In the genomic region with DNA sequence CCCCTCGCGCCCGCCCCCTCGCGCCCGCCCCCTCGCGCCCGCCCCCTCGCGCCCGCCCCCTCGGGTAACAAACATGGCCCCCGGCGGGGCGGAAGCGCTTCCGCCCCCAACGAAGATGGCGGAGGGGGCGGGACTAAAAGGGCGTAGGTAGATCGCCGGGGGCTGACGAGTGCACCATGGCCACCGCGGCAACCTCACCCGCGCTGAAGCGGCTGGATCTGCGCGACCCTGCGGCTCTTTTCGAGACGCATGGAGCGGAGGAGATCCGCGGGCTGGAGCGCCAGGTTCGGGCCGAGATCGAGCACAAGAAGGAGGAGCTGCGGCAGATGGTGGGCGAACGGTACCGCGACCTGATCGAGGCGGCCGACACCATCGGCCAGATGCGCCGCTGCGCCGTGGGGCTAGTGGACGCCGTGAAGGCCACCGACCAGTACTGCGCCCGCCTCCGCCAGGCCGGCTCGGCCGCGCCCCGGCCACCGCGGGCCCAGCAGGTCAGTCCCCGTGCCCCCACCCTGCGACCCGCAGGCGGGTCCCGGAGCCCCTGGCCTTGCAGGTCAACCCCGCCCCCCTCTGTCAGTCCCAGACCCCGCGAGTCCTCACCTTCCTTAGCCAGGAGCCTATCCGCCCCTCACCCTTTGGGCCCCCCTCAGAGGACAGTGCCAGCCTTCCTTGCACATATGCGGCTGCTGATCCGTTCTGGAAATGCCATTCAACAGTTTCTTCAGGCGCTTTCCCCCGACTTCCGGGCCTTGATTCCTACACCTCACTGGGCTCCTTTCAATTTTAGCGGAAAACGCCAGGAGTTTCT, we compare ENCODE assay signal across 9 cellular contexts. TPM values are rescaled to one million over a fixed set of nuclear protein-coding genes. Genes with fewer than 3 reads are reported as not detected.
DNase-seq lines count a peak whose midpoint lies in the region; ATAC-seq, FAIRE-seq and TF ChIP-seq lines count a peak whose summit lies in the region.
"Had no signal": no experiment of that assay in that cellular context is flagged by ENCODE, and none has a peak within 500 bp of the region (broad histone marks: within the 10 kb centered on the region; RNA-seq: fewer than 3 reads in every experiment).

A gene with protein sequence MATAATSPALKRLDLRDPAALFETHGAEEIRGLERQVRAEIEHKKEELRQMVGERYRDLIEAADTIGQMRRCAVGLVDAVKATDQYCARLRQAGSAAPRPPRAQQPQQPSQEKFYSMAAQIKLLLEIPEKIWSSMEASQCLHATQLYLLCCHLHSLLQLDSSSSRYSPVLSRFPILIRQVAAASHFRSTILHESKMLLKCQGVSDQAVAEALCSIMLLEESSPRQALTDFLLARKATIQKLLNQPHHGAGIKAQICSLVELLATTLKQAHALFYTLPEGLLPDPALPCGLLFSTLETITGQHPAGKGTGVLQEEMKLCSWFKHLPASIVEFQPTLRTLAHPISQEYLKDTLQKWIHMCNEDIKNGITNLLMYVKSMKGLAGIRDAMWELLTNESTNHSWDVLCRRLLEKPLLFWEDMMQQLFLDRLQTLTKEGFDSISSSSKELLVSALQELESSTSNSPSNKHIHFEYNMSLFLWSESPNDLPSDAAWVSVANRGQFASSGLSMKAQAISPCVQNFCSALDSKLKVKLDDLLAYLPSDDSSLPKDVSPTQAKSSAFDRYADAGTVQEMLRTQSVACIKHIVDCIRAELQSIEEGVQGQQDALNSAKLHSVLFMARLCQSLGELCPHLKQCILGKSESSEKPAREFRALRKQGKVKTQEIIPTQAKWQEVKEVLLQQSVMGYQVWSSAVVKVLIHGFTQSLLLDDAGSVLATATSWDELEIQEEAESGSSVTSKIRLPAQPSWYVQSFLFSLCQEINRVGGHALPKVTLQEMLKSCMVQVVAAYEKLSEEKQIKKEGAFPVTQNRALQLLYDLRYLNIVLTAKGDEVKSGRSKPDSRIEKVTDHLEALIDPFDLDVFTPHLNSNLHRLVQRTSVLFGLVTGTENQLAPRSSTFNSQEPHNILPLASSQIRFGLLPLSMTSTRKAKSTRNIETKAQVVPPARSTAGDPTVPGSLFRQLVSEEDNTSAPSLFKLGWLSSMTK (plus strand): TSS at position 162 of the 808 bp plus-strand sequence. CDS start 15 bp downstream, at position 177.

- peak within 1 kb of the TSS; percentile 99 for H3K4me3 Mint-ChIP-seq in CD4-positive, alpha-beta T cell

- H3K79me2 ChIP-seq in H1 (ENCODE audit: control insufficient read depth in 1 of 2, insufficient read depth in 2 of 2, low read length in 2 of 2): peaks cover 0 to 2% of the 10 kb centered on the region in 2 experiments; a peak in 1 of 4 replicates

- 6% methylated on average over 10 of the region's 84 CpGs; no CpG with 5 or more reads in 1 of the 2 experiments for WGBS in H1 (ENCODE audit: extremely low coverage in 1 of 2, insufficient coverage in 1 of 2, insufficient read length in 1 of 2, insufficient replicate concordance in 2 of 2, low coverage in 1 of 2, low lambda C conversion rate in 2 of 2, missing lambda C conversion rate in 1 of 2), 2 experiments

- CTCF ChIA-PET in CD4-positive, alpha-beta T cell (lab: Charles Lee): no interaction called here
- CTCF ChIA-PET in H1 (lab: Charles Lee; ENCODE audit: partially characterized antibody): interaction anchor here (1.0 to 8.6 kb wide), 9 partner anchors 11 to 466 kb away, joined by 3 to 139 read pairs (median 7); partner anchors contain the start of gene SSTR2

- POLR2A ChIA-PET in CD4-positive, alpha-beta T cell (lab: Charles Lee): interaction anchor here (1.2 to 4.6 kb wide), 5 partner anchors 10 to 468 kb away, joined by 3 to 38 read pairs (median 5); a partner anchor contains a TSS
- POLR2A ChIA-PET in H1 (lab: Charles Lee; ENCODE audit: partially characterized antibody): interaction anchor here (0.7 to 4.5 kb wide), 11 partner anchors 10 to 493 kb away, joined by 3 to 18 read pairs (median 3); partner anchors contain the start of genes SLC39A11 and SSTR2

- H3K18ac ChIP-seq in H1 (ENCODE audit: extremely low read depth, low read length): peak within 1 kb of the TSS; percentile 97

- H4K20me1 ChIP-seq in H1 (replicated peaks in 1 of 2; ENCODE audit: control insufficient read depth in 1 of 2, insufficient read depth in 2 of 2, low read length in 2 of 2): peaks cover 0 to 4% of the 10 kb centered on the region in 2 experiments

- H3K36me3 Mint-ChIP-seq in CD4-positive, alpha-beta T cell (ENCODE audit: low read depth): peaks cover 38% of the 10 kb centered on the region

- H3K27me3 Mint-ChIP-seq in CD4-positive, alpha-beta T cell: no peaks in the 10 kb centered on the region

- H3K23ac ChIP-seq in H1 (ENCODE audit: insufficient read length): no peak within 1 kb of the TSS

- no peaks in the 10 kb centered on the region for H3K79me1 ChIP-seq in H1 (ENCODE audit: low read depth, low read length)

- peak within 1 kb of the TSS; percentile 92; the same call in 1 of the 2 replicates for H2BK12ac ChIP-seq in H1 (ENCODE audit: low read depth, low read length)

- H3K4me3 ChIP-seq in H1 (ENCODE audit: extremely low read depth in 1 of 4, insufficient read depth in 2 of 4, low read depth in 3 of 4, low read length in 4 of 4): peak within 1 kb of the TSS; percentile 87 to 95 (median 95)

- peak; percentile 63 to 92 (median 82) for DNase-seq in CD4-positive, alpha-beta T cell
- DNase-seq in HT-29 (ENCODE audit: low spot score) (peak; percentile 91), NOMO-1 treated with dmso at 0.1 percent for 144 hours (lab: John Stamatoyannopoulos, UW; ENCODE audit: unreplicated experiment) (peak; percentile 63), H1 (ENCODE audit: low read depth in 1 of 2, low spot score in 2 of 2) (peak in 1 of 2 experiments; percentile 80), mesenteric fat pad (ENCODE audit: low spot score) (peak; percentile 93)
- DNase-seq in activated CD8-positive, alpha-beta memory T cell treated with anti-CD3 and anti-CD28 coated beads for 48 hours (ENCODE audit: low read depth in 2 of 3, low spot score in 2 of 3): peak; percentile 32 to 70 (median 40)
- peak; percentile 56 for DNase-seq in stimulated activated CD8-positive, alpha-beta memory T cell treated with anti-CD3 and anti-CD28 coated beads, Interleukin-12 subunit alpha, Interleukin-12 subunit beta, amount 100 ng/mL, for 4 hours (ENCODE audit: low read depth)

- intact Hi-C loops in CD4-positive, alpha-beta T cell (cut with DNase I, micrococcal nuclease): loop anchor here (1.0 to 10.0 kb wide), 5 partner anchors 18 to 468 kb away; partner anchors contain the start of genes CDC42EP4 (in 1 of the 2) and SLC39A11 (in 1 of the 2)

- peak within 1 kb of the TSS; percentile 96 for H2BK5ac ChIP-seq in H1 (ENCODE audit: low read depth, low read length)

- peak within 1 kb of the TSS; percentile 91 for H3K56ac ChIP-seq in H1 (replicated peaks; ENCODE audit: insufficient read length, low read depth, low read length)

- TF ChIP-seq POLR2A in H1 (IDR thresholded peaks at IDR 0.05; ENCODE audit: control extremely low read depth in 1 of 2, low read depth in 2 of 2, low read length in 2 of 2): peak in 1 of 2 experiments; percentile 41; a peak in 1 of 3 replicates

- H2AFZ ChIP-seq in H1 (ENCODE audit: low read length): peak within 1 kb of the TSS; percentile 97

- no peaks in the 10 kb centered on the region for H3K9me3 Mint-ChIP-seq in CD4-positive, alpha-beta T cell

- H3K4me1 Mint-ChIP-seq in CD4-positive, alpha-beta T cell (ENCODE audit: low read depth): peaks cover 33% of the 10 kb centered on the region

- peak within 1 kb of the TSS; percentile 90 for H4K91ac ChIP-seq in H1 (replicated peaks; ENCODE audit: insufficient read length, low read length)

- H3K23me2 ChIP-seq in H1 (ENCODE audit: low read depth, low read length): peaks cover 4% of the 10 kb centered on the region

- peak within 1 kb of the TSS; percentile 66 to 79 for H3K4me2 ChIP-seq in H1 (ENCODE audit: insufficient read depth in 1 of 2, low read depth in 2 of 2, low read length in 2 of 2)

- H4K8ac ChIP-seq in H1 (ENCODE audit: extremely low read depth, insufficient read depth, low read length): peak within 1 kb of the TSS; percentile 98

- no peak within 1 kb of the TSS for H2BK15ac ChIP-seq in H1 (ENCODE audit: low read length)

- H2BK120ac ChIP-seq in H1 (replicated peaks; ENCODE audit: low read depth, low read length): no peak within 1 kb of the TSS

- H2AK5ac ChIP-seq in H1 (ENCODE audit: low read depth, low read length): no peak within 1 kb of the TSS

- H3K14ac ChIP-seq in H1 (ENCODE audit: insufficient read length): no peak within 1 kb of the TSS

- FAIRE-seq in H1 (lab: Jason Lieb, UNC): no peak
- FAIRE-seq: islet of Langerhans had no signal

- peak; percentile 84 for ATAC-seq in CD4-positive, alpha-beta T cell (ENCODE audit: poor library complexity)
- ATAC-seq in GM19455 (IDR thresholded peaks at IDR 0.05; ENCODE audit: unreplicated experiment): peak; percentile 75

- TF ChIP-seq CTCF in CD4-positive, alpha-beta T cell (IDR thresholded peaks at IDR 0.05): no peak
- TF ChIP-seq CTCF in H1 (IDR thresholded peaks at IDR 0.05; ENCODE audit: control extremely low read depth in 1 of 3, insufficient read depth in 1 of 3, low read depth in 1 of 3, low read length in 3 of 3): no peak; a peak in 1 of 4 replicates

- peak within 1 kb of the TSS; percentile 27 for H3K4ac ChIP-seq in H1 (replicated peaks; ENCODE audit: insufficient read length, low read depth, low read length)

- peaks cover 0 to 8% (median 2%) of the 10 kb centered on the region in 4 experiments; a peak in 2 of 7 replicates for H3K4me1 ChIP-seq in H1 (replicated peaks in 1 of 4; ENCODE audit: control insufficient read depth in 3 of 4, insufficient read depth in 4 of 4, low read length in 3 of 4)

- H3K27ac Mint-ChIP-seq in CD4-positive, alpha-beta T cell: peak within 1 kb of the TSS; percentile 89

- H4K5ac ChIP-seq in H1 (ENCODE audit: insufficient read length, low read depth, low read length): peak within 1 kb of the TSS; percentile 89

- peaks cover 3 to 16% (median 9%) of the 10 kb centered on the region in 4 experiments; a peak in 5 of 8 replicates for H3K36me3 ChIP-seq in H1 (ENCODE audit: control insufficient read depth in 2 of 4, insufficient read depth in 4 of 4, low read length in 3 of 4)

- no peak for TF ChIP-seq RAD21 in H1 (IDR thresholded peaks at IDR 0.05 in 1 of 2, conservative IDR thresholded peaks at IDR 0.05 in 1 of 2; ENCODE audit: low read depth in 2 of 2, low read length in 2 of 2)

- H3K27me3 ChIP-seq in CD4-positive, alpha-beta T cell (ENCODE audit: control insufficient read depth, insufficient read depth, low read length): no peaks in the 10 kb centered on the region
- no peaks in the 10 kb centered on the region for H3K27me3 ChIP-seq in H1 (replicated peaks in 1 of 4; ENCODE audit: control insufficient read depth in 3 of 4, extremely low read depth in 1 of 4, insufficient read depth in 3 of 4, low read length in 3 of 4)

- peak within 1 kb of the TSS; percentile 75 for H3K27ac ChIP-seq in CD4-positive, alpha-beta T cell (ENCODE audit: low read depth, low read length)
- peak within 1 kb of the TSS; percentile 86 for H3K27ac ChIP-seq in H1 (ENCODE audit: low read depth, low read length)

- no peak within 1 kb of the TSS for H2BK20ac ChIP-seq in H1 (ENCODE audit: low read length)

- H3K9me3 ChIP-seq in CD4-positive, alpha-beta T cell (ENCODE audit: control insufficient read depth, low read length): no peaks in the 10 kb centered on the region
- H3K9me3 ChIP-seq in H1 (ENCODE audit: insufficient read depth in 2 of 2, low read depth in 1 of 2, low read length in 1 of 2): no peaks in the 10 kb centered on the region

- peak within 1 kb of the TSS; percentile 72 to 93 (median 86) for H3K9ac ChIP-seq in H1 (replicated peaks in 1 of 4; ENCODE audit: extremely low read depth in 1 of 4, low read depth in 3 of 4, low read length in 3 of 4)

- no peak for TF ChIP-seq EP300 in H1 (IDR thresholded peaks at IDR 0.05; ENCODE audit: borderline replicate concordance in 1 of 2, low read depth in 2 of 2, low read length in 2 of 2)

RNA-seq across cellular contexts. Expression of the gene that starts here (rescaled TPM):
- 10 to 100 TPM; 83.0 to 86.2 TPM for total RNA-seq in CD4-positive, alpha-beta T cell
- total RNA-seq in HT-29 (2014; rRNA removed; shearing (Covaris generic)): 16.3 and 23.0 TPM in 2 replicates
- 18.7 and 19.5 TPM in 2 replicates for total RNA-seq in H1 (2021; fragmentation: NEBNext Ultra II Directional; extraction: Animal tissue kit (Norgen Biotek cat#: 25700))
- 11.0 and 13.7 TPM in 2 replicates for polyA plus RNA-seq in H1 (2011; rRNA removed)
- 11.4 TPM for polyA plus RNA-seq in H1 (2011; cell fraction: cytosol; rRNA removed)
- polyA plus RNA-seq in H1 (2011; cell fraction: nucleus; rRNA removed): 33.9 TPM
- polyA plus RNA-seq in H1 (2012, experiment 1 of 2): 18.7 to 20.9 TPM (median 19.7 TPM) in 4 replicates
- 13.1 TPM for polyA plus RNA-seq in H1 (2012, experiment 2 of 2)
- 23.1 TPM for polyA plus RNA-seq in H1 (2013, experiment 1 of 2)
- 17.5 TPM for polyA plus RNA-seq in H1 (2013, experiment 2 of 2)
- 23.3 and 24.9 TPM in 2 replicates for polyA minus RNA-seq in H1 (2011; rRNA and poly(A)+ RNA removed)
- 7.3 TPM for polyA minus RNA-seq in H1 (2011; cell fraction: cytosol; rRNA and poly(A)+ RNA removed)
- 21.1 TPM for polyA minus RNA-seq in H1 (2011; cell fraction: nucleus; rRNA and poly(A)+ RNA removed)
- 34.8 TPM for total RNA-seq in mesenteric fat pad
